Comparison of ENCODE assay signal across 6 cellular contexts in genomic region chr19:48873476-48874308, GRCh38. TPM values are rescaled to one million over a fixed set of nuclear protein-coding genes. Genes with fewer than 3 reads are reported as not detected.
DNase-seq lines count a peak whose midpoint lies in the region; ATAC-seq lines count a peak whose summit lies in the region.

No MANE protein-coding gene starts in this region.

- H3K4me3 ChIP-seq in H7 (ENCODE audit: insufficient read depth, low read depth, low read length) (peak overlapping the region; percentile 97), mesodermal cell (ENCODE audit: extremely low read depth, insufficient read depth, low read length, poor library complexity, severe bottlenecking) (peak overlapping the region; percentile 100)

- H3K27me3 ChIP-seq in H7 (ENCODE audit: control insufficient read depth, insufficient read depth, low read length): no peaks in the 10 kb centered on the region

- peak overlapping the region; percentile 98 for H3K27ac ChIP-seq in angular gyrus (ENCODE audit: low read depth, low read length)
- peak overlapping the region; percentile 100 for H3K27ac ChIP-seq in mesodermal cell (ENCODE audit: low read depth, low read length, severe bottlenecking)

- H3K36me3 ChIP-seq in H7 (replicated peaks; ENCODE audit: control insufficient read depth, insufficient read depth, low read length) (peaks cover 20% of the 10 kb centered on the region), mesodermal cell (ENCODE audit: control insufficient read depth, insufficient read depth, low read length) (peaks cover 52% of the 10 kb centered on the region)

- no peak for DNase-seq in H7

- WGBS in mesodermal cell (ENCODE audit: insufficient coverage in 2 of 2), 2 experiments: 85% methylated on average over 8 to 10 of the region's 14 CpGs

- no peak for ATAC-seq in GM18907 (IDR thresholded peaks at IDR 0.05; ENCODE audit: unreplicated experiment)
- ATAC-seq in HG02885 (IDR thresholded peaks at IDR 0.05; ENCODE audit: poor library complexity, unreplicated experiment): no peak
- ATAC-seq in GM18858 (IDR thresholded peaks at IDR 0.05; ENCODE audit: unreplicated experiment): no peak

- H3K4me1 ChIP-seq in mesodermal cell (ENCODE audit: control insufficient read depth, insufficient read depth, low read length, poor library complexity, severe bottlenecking): peaks cover 35% of the 10 kb centered on the region

- no peaks in the 10 kb centered on the region for H3K9me3 ChIP-seq in mesodermal cell (ENCODE audit: control insufficient read depth, low read length)

RNA-seq across cellular contexts. Expression of gene PPP1R15A, which starts 1.5 kb away (rescaled TPM):
- total RNA-seq in H7 (2014; rRNA removed; shearing (Covaris generic)): 20.3 and 21.6 TPM in 2 replicates
- polyA plus RNA-seq in mesodermal cell (2013, experiment 1 of 2): 41.8 TPM
- polyA plus RNA-seq in mesodermal cell (2013, experiment 2 of 2): 37.0 TPM

RNA-seq across cellular contexts. Expression of gene PLEKHA4, which starts 5.3 kb away (rescaled TPM):
- total RNA-seq in H7 (2014; rRNA removed; shearing (Covaris generic)): 20.6 and 25.6 TPM in 2 replicates
- 20.0 TPM for polyA plus RNA-seq in mesodermal cell (2013, experiment 1 of 2)
- polyA plus RNA-seq in mesodermal cell (2013, experiment 2 of 2): 17.7 TPM

RNA-seq across cellular contexts. Expression of gene TULP2, which starts 24.9 kb away (rescaled TPM):
- total RNA-seq in H7 (2014; rRNA removed; shearing (Covaris generic)): 0.52 and 1.1 TPM in 2 replicates
- polyA plus RNA-seq in mesodermal cell (2013, experiment 1 of 2): not detected
- not detected for polyA plus RNA-seq in mesodermal cell (2013, experiment 2 of 2)

RNA-seq across cellular contexts. Expression of gene NUCB1, which starts 26.4 kb away (rescaled TPM):
- 173 and 203 TPM in 2 replicates for total RNA-seq in H7 (2014; rRNA removed; shearing (Covaris generic))
- 242 TPM for polyA plus RNA-seq in mesodermal cell (2013, experiment 1 of 2)
- polyA plus RNA-seq in mesodermal cell (2013, experiment 2 of 2): 241 TPM

RNA-seq across cellular contexts. Expression of gene HSD17B14, which starts 37.4 kb away (rescaled TPM):
- total RNA-seq in H7 (2014; rRNA removed; shearing (Covaris generic)): 9.9 and 18.0 TPM in 2 replicates
- polyA plus RNA-seq in mesodermal cell (2013, experiment 1 of 2): 22.6 TPM
- polyA plus RNA-seq in mesodermal cell (2013, experiment 2 of 2): 18.3 TPM
